ENCODE assay signal across 19 cellular contexts in genomic region chr12:24760162-24760561, GRCh38.
DNase-seq lines count a peak whose midpoint lies in the region; ATAC-seq and TF ChIP-seq lines count a peak whose summit lies in the region.
"Had no signal": no experiment of that assay in that cellular context is flagged by ENCODE, and none has a peak within 500 bp of the region (broad histone marks: within the 10 kb centered on the region; RNA-seq: fewer than 3 reads in every experiment).

No MANE protein-coding gene starts in this region.

- no peak overlapping the region for H4K12ac ChIP-seq in trophoblast cell (ENCODE audit: low read depth, low read length)

- no peaks in the 10 kb centered on the region for H3K79me2 ChIP-seq in trophoblast cell (ENCODE audit: control insufficient read depth, insufficient read depth, low read length, poor library complexity)

- H3K36me3 ChIP-seq in Caco-2 (ENCODE audit: control insufficient read depth, insufficient read depth, low read length) = peaks cover 1% of the 10 kb centered on the region; the same call in 1 of the 2 replicates
- H3K36me3 ChIP-seq in ectodermal cell (ENCODE audit: control insufficient read depth, insufficient read depth, low read length) = no peaks in the 10 kb centered on the region
- H3K36me3 ChIP-seq in gastroesophageal sphincter = no peaks in the 10 kb centered on the region
- H3K36me3 ChIP-seq in stomach = no peaks in the 10 kb centered on the region
- no peaks in the 10 kb centered on the region for H3K36me3 ChIP-seq in trophoblast cell (ENCODE audit: control insufficient read depth in 1 of 2, insufficient read depth in 2 of 2, low read length in 2 of 2)

- H2BK120ac ChIP-seq in trophoblast cell (ENCODE audit: insufficient read depth, low read length, poor library complexity) = no peak overlapping the region

- no peak overlapping the region for H3K9ac ChIP-seq in trophoblast cell (ENCODE audit: low read length)

- POLR2A ChIA-PET in Caco-2 (lab: Charles Lee) = no interaction called here

- WGBS in ectodermal cell, 2 experiments = 80% methylated on average over 1 of the region's 1 CpG; no CpG with 5 or more reads in 1 of the 2 experiments
- WGBS in gastroesophageal sphincter (ENCODE audit: low coverage in 1 of 2), 2 donors = 20 to 38% methylated on average over 1 of the region's 1 CpG
- WGBS in stomach, 5 donors = 33 to 71% (median 50%) methylated on average over 1 of the region's 1 CpG
- no CpG with 5 or more reads among the region's 1 CpG for WGBS in trophoblast cell (ENCODE audit: extremely low coverage, insufficient coverage, insufficient read length)

- H2BK5ac ChIP-seq in trophoblast cell (ENCODE audit: low read depth, low read length, poor library complexity) = no peak overlapping the region

- no peak overlapping the region for H4K8ac ChIP-seq in trophoblast cell (ENCODE audit: low read depth, low read length)

- H2AFZ ChIP-seq in trophoblast cell (ENCODE audit: insufficient read depth, low read length, poor library complexity) = no peak overlapping the region

- BruUV-seq in Caco-2 (replicated peaks; lab: Mats Ljungman, UMichigan) = no TSS peak

- H3K4me3 ChIP-seq in Caco-2 (ENCODE audit: low read depth, low read length) (no peak overlapping the region), ectodermal cell (ENCODE audit: insufficient read depth, low read depth, low read length) (no peak overlapping the region), gastroesophageal sphincter (no peak overlapping the region), stomach (no peak overlapping the region), trophoblast cell (ENCODE audit: low read depth, low read length) (no peak overlapping the region)

- CTCF ChIA-PET in Caco-2 (lab: Charles Lee) = no interaction called here

- H3K27ac ChIP-seq in ectodermal cell (ENCODE audit: insufficient read depth, low read depth, low read length, poor library complexity, severe bottlenecking) (peak overlapping the region; percentile 44), gastroesophageal sphincter (no peak overlapping the region), stomach (no peak overlapping the region), trophoblast cell (ENCODE audit: low read depth, low read length) (no peak overlapping the region)

- DNase-seq in Caco-2 (no peak), NCI-H526 (lab: John Stamatoyannopoulos, UW) (peak; percentile 43 to 48), GM19238 (ENCODE audit: insufficient read length, low spot score) (no peak), stomach (no peak), trophoblast cell (no peak)
- DNase-seq: activated CD4-positive, alpha-beta memory T cell treated with anti-CD3 and anti-CD28 coated beads for 36 hours; activated naive CD8-positive, alpha-beta T cell treated with anti-CD3 and anti-CD28 coated beads, Interleukin-2, amount 10 ng/mL, durations not matched to agents 7 days and 5 days; activated T-cell treated with anti-CD3 and anti-CD28 coated beads, Interleukin-2, amount 50 U/mL, for 48 hours; CD4-positive, CD25-positive, alpha-beta regulatory T cell; central memory CD4-positive, alpha-beta T cell; effector memory CD8-positive, alpha-beta T cell; left ventricle myocardium superior; naive thymus-derived CD4-positive, alpha-beta T cell; NCI-H1694 treated with DMSO at 0.1 percent for 48 hours; NCI-H524; stimulated activated naive CD8-positive, alpha-beta T cell treated with anti-CD3 and anti-CD28 coated beads, Interleukin-15, amount 100 ng/mL, for 72 hours had no signal

- TF ChIP-seq EP300 in gastroesophageal sphincter (IDR thresholded peaks at IDR 0.05) (no peak), stomach (IDR thresholded peaks at IDR 0.05) (no peak)

- H3K9me3 Mint-ChIP-seq in Caco-2 (ENCODE audit: unreplicated experiment) (peaks cover 54% of the 10 kb centered on the region), nephron (peaks cover 2% of the 10 kb centered on the region)
- H3K9me3 Mint-ChIP-seq: activated CD4-positive, alpha-beta memory T cell treated with anti-CD3 and anti-CD28 coated beads for 36 hours; activated naive CD8-positive, alpha-beta T cell treated with anti-CD3 and anti-CD28 coated beads, Interleukin-2, amount 10 ng/mL, durations not matched to agents 7 days and 5 days; CD4-positive, CD25-positive, alpha-beta regulatory T cell; effector memory CD8-positive, alpha-beta T cell; stimulated activated naive CD8-positive, alpha-beta T cell treated with anti-CD3 and anti-CD28 coated beads, Interleukin-15, amount 100 ng/mL, for 72 hours had no signal

- H3K18ac ChIP-seq in trophoblast cell (ENCODE audit: low read length) = no peak overlapping the region

- H2BK12ac ChIP-seq in trophoblast cell (ENCODE audit: low read length) = no peak overlapping the region

- H3K4me2 ChIP-seq in trophoblast cell (ENCODE audit: low read length) = no peak overlapping the region

- H3K4ac ChIP-seq in trophoblast cell (ENCODE audit: low read depth, low read length) = no peak overlapping the region

- no peak overlapping the region for H3K14ac ChIP-seq in trophoblast cell (ENCODE audit: low read length)

- H3K27me3 ChIP-seq in Caco-2 (replicated peaks; ENCODE audit: control insufficient read depth, insufficient read depth, low read length) (no peaks in the 10 kb centered on the region), ectodermal cell (ENCODE audit: control insufficient read depth, insufficient read depth, low read length, poor library complexity, severe bottlenecking) (no peaks in the 10 kb centered on the region), gastroesophageal sphincter (no peaks in the 10 kb centered on the region), stomach (no peaks in the 10 kb centered on the region), trophoblast cell (ENCODE audit: insufficient read depth, low read length) (no peaks in the 10 kb centered on the region)

- ATAC-seq in gastroesophageal sphincter = no peak
- ATAC-seq: effector memory CD8-positive, alpha-beta T cell; left ventricle myocardium superior; naive thymus-derived CD4-positive, alpha-beta T cell; stimulated activated naive CD8-positive, alpha-beta T cell treated with anti-CD3 and anti-CD28 coated beads, Interleukin-15, amount 100 ng/mL, for 72 hours had no signal

- no peak for TF ChIP-seq CTCF in Caco-2 (IDR thresholded peaks at IDR 0.05; ENCODE audit: insufficient read depth in 1 of 2, low read depth in 1 of 2, low read length in 1 of 2, severe bottlenecking in 1 of 2, unreplicated experiment in 1 of 2)
- no peak for TF ChIP-seq CTCF in nephron (IDR thresholded peaks at IDR 0.05; ENCODE audit: unreplicated experiment in 3 of 3)
- no peak for TF ChIP-seq CTCF in gastroesophageal sphincter (IDR thresholded peaks at IDR 0.05)
- no peak for TF ChIP-seq CTCF in stomach (IDR thresholded peaks at IDR 0.05)

- TF ChIP-seq POLR2A in gastroesophageal sphincter (IDR thresholded peaks at IDR 0.05) (no peak), stomach (IDR thresholded peaks at IDR 0.05) (no peak)

- H3K4me3 Mint-ChIP-seq in Caco-2 (ENCODE audit: unreplicated experiment) (no peak overlapping the region), nephron (no peak overlapping the region)
- H3K4me3 Mint-ChIP-seq: activated CD4-positive, alpha-beta memory T cell treated with anti-CD3 and anti-CD28 coated beads for 36 hours; activated naive CD8-positive, alpha-beta T cell treated with anti-CD3 and anti-CD28 coated beads, Interleukin-2, amount 10 ng/mL, durations not matched to agents 7 days and 5 days; CD4-positive, CD25-positive, alpha-beta regulatory T cell; effector memory CD8-positive, alpha-beta T cell; naive thymus-derived CD4-positive, alpha-beta T cell; stimulated activated naive CD8-positive, alpha-beta T cell treated with anti-CD3 and anti-CD28 coated beads, Interleukin-15, amount 100 ng/mL, for 72 hours had no signal

- no peak overlapping the region for H3K23ac ChIP-seq in trophoblast cell (ENCODE audit: low read length)

- no peaks in the 10 kb centered on the region for H3K79me1 ChIP-seq in trophoblast cell (ENCODE audit: low read length)

- H3K36me3 Mint-ChIP-seq in Caco-2 (ENCODE audit: insufficient read depth, unreplicated experiment) (peaks cover 90% of the 10 kb centered on the region), nephron (ENCODE audit: low read depth) (no peaks in the 10 kb centered on the region)
- H3K36me3 Mint-ChIP-seq: activated CD4-positive, alpha-beta memory T cell treated with anti-CD3 and anti-CD28 coated beads for 36 hours; activated naive CD8-positive, alpha-beta T cell treated with anti-CD3 and anti-CD28 coated beads, Interleukin-2, amount 10 ng/mL, durations not matched to agents 7 days and 5 days; CD4-positive, CD25-positive, alpha-beta regulatory T cell; naive thymus-derived CD4-positive, alpha-beta T cell had no signal

- H3K27me3 Mint-ChIP-seq in Caco-2 (ENCODE audit: insufficient read depth, unreplicated experiment) = no peaks in the 10 kb centered on the region
- H3K27me3 Mint-ChIP-seq in nephron (ENCODE audit: low read depth) = no peaks in the 10 kb centered on the region

- H3K27ac Mint-ChIP-seq in Caco-2 (ENCODE audit: unreplicated experiment) = peak overlapping the region; percentile 65
- peak overlapping the region; percentile 8 to 66 (median 49) for H3K27ac Mint-ChIP-seq in nephron
- H3K27ac Mint-ChIP-seq: activated CD4-positive, alpha-beta memory T cell treated with anti-CD3 and anti-CD28 coated beads for 36 hours; activated naive CD8-positive, alpha-beta T cell treated with anti-CD3 and anti-CD28 coated beads, Interleukin-2, amount 10 ng/mL, durations not matched to agents 7 days and 5 days; CD4-positive, CD25-positive, alpha-beta regulatory T cell; effector memory CD8-positive, alpha-beta T cell; naive thymus-derived CD4-positive, alpha-beta T cell; stimulated activated naive CD8-positive, alpha-beta T cell treated with anti-CD3 and anti-CD28 coated beads, Interleukin-15, amount 100 ng/mL, for 72 hours had no signal

- intact Hi-C loops in Caco-2 (cut with micrococcal nuclease; ENCODE audit: unreplicated experiment) (no loop called here), stomach (cut with DNase I; ENCODE audit: low total_unique reads) (no loop called here)

- H3K4me1 ChIP-seq in Caco-2 = peaks cover 58% of the 10 kb centered on the region
- peaks cover 13% of the 10 kb centered on the region for H3K4me1 ChIP-seq in ectodermal cell (ENCODE audit: control insufficient read depth, insufficient read depth, low read length)
- H3K4me1 ChIP-seq in gastroesophageal sphincter = peaks cover 0 to 11% (median 0%) of the 10 kb centered on the region in 3 donors
- H3K4me1 ChIP-seq in stomach = peaks cover 0 to 8% (median 1%) of the 10 kb centered on the region in 4 donors
- H3K4me1 ChIP-seq in trophoblast cell (ENCODE audit: control insufficient read depth in 1 of 2, insufficient read depth in 2 of 2, low read length in 2 of 2) = no peaks in the 10 kb centered on the region

- H3K4me1 Mint-ChIP-seq in Caco-2 (ENCODE audit: low read depth, unreplicated experiment) (peaks cover 28% of the 10 kb centered on the region), nephron (peaks cover 13% of the 10 kb centered on the region)
- H3K4me1 Mint-ChIP-seq: activated naive CD8-positive, alpha-beta T cell treated with anti-CD3 and anti-CD28 coated beads, Interleukin-2, amount 10 ng/mL, durations not matched to agents 7 days and 5 days; CD4-positive, CD25-positive, alpha-beta regulatory T cell; stimulated activated naive CD8-positive, alpha-beta T cell treated with anti-CD3 and anti-CD28 coated beads, Interleukin-15, amount 100 ng/mL, for 72 hours had no signal

- no peak overlapping the region for H2AK5ac ChIP-seq in trophoblast cell (ENCODE audit: low read length)

- H3K9me3 ChIP-seq in Caco-2 (peaks cover 56% of the 10 kb centered on the region), ectodermal cell (ENCODE audit: control insufficient read depth, low read length) (no peaks in the 10 kb centered on the region), gastroesophageal sphincter (no peaks in the 10 kb centered on the region), stomach (no peaks in the 10 kb centered on the region), trophoblast cell (ENCODE audit: insufficient read depth, low read depth, low read length) (no peaks in the 10 kb centered on the region)

- no peak overlapping the region for H4K91ac ChIP-seq in trophoblast cell (ENCODE audit: low read depth, low read length)

Comparison
In these comparisons a context has a peak if more than half of its experiments do, and no peak if none do; other contexts are left out.
1. DNase-seq: peak in NCI-H526 (2 of 2); none in Caco-2 (0 of 2), GM19238 (single experiment), stomach (single experiment) and trophoblast cell (0 of 2).